Comparison of ENCODE assay signal across 18 cellular contexts in genomic region chr7:98177553-98177952, GRCh38. TPM values are rescaled to one million over a fixed set of nuclear protein-coding genes. Genes with fewer than 3 reads are reported as not detected.
DNase-seq lines count a peak whose midpoint lies in the region; ATAC-seq and TF ChIP-seq lines count a peak whose summit lies in the region.
"Had no signal": no experiment of that assay in that cellular context is flagged by ENCODE, and none has a peak within 500 bp of the region (broad histone marks: within the 10 kb centered on the region; RNA-seq: fewer than 3 reads in every experiment).

No MANE protein-coding gene starts in this region.

- H3K4me3 Mint-ChIP-seq in activated CD4-positive, alpha-beta memory T cell treated with anti-CD3 and anti-CD28 coated beads for 36 hours: no peak overlapping the region

- H3K4me1 Mint-ChIP-seq in activated CD4-positive, alpha-beta memory T cell treated with anti-CD3 and anti-CD28 coated beads for 36 hours (ENCODE audit: low read depth): no peaks in the 10 kb centered on the region

- H3K27ac ChIP-seq in right atrium auricular region: peak overlapping the region; percentile 73 to 79
- H3K27ac ChIP-seq in psoas muscle: peak overlapping the region; percentile 80
- H3K27ac ChIP-seq: 22Rv1; BLaER1 treated with 17β-estradiol and CSF1 and Interleukin-3, amounts not matched to agents 10 nM and 100 nM; SJSA1 had no signal

- H3K4me3 ChIP-seq in right atrium auricular region (no peak overlapping the region), psoas muscle (peak overlapping the region; percentile 56)
- H3K4me3 ChIP-seq: BLaER1 treated with 17β-estradiol and CSF1 and Interleukin-3, amounts not matched to agents 10 nM and 100 nM; GM12878; HAP-1; SJSA1 had no signal

- POLR2A ChIA-PET in activated CD4-positive, alpha-beta memory T cell treated with anti-CD3 and anti-CD28 coated beads for 36 hours (lab: Charles Lee): no interaction called here

- H3K4me1 ChIP-seq in right atrium auricular region (peaks cover 0 to 26% of the 10 kb centered on the region in 2 donors), psoas muscle (peaks cover 45% of the 10 kb centered on the region)
- H3K4me1 ChIP-seq: BLaER1 treated with 17β-estradiol and CSF1 and Interleukin-3, amounts not matched to agents 10 nM and 100 nM; HAP-1; SJSA1 had no signal

- WGBS in psoas muscle, 3 donors: 37 to 76% (median 54%) methylated on average over 6 of the region's 6 CpGs

- no peak for TF ChIP-seq CTCF in right atrium auricular region (IDR thresholded peaks at IDR 0.05)
- no peak for TF ChIP-seq CTCF in psoas muscle (IDR thresholded peaks at IDR 0.05)

- CTCF ChIA-PET in activated CD4-positive, alpha-beta memory T cell treated with anti-CD3 and anti-CD28 coated beads for 36 hours (lab: Charles Lee): interaction anchor here (3.2 to 19.6 kb wide), 2 partner anchors 9 to 157 kb away, joined by 22 to 368 read pairs; no protein-coding TSS in a partner anchor

- peaks cover 2% of the 10 kb centered on the region for H3K36me3 Mint-ChIP-seq in activated CD4-positive, alpha-beta memory T cell treated with anti-CD3 and anti-CD28 coated beads for 36 hours

- no peaks in the 10 kb centered on the region for H3K9me3 ChIP-seq in right atrium auricular region
- no peaks in the 10 kb centered on the region for H3K9me3 ChIP-seq in psoas muscle
- H3K9me3 ChIP-seq: BLaER1 treated with 17β-estradiol and CSF1 and Interleukin-3, amounts not matched to agents 10 nM and 100 nM; HAP-1; SJSA1 had no signal

- H3K27me3 Mint-ChIP-seq in activated CD4-positive, alpha-beta memory T cell treated with anti-CD3 and anti-CD28 coated beads for 36 hours: no peaks in the 10 kb centered on the region

- H3K27ac Mint-ChIP-seq in activated CD4-positive, alpha-beta memory T cell treated with anti-CD3 and anti-CD28 coated beads for 36 hours: no peak overlapping the region

- intact Hi-C loops in psoas muscle (cut with DNase I): loop anchor here (5.0 kb wide), 1 partner anchor 105 kb away; the partner anchor contains the start of gene BRI3 (in 2 of the 2)
- intact Hi-C loops in activated CD4-positive, alpha-beta memory T cell treated with anti-CD3 and anti-CD28 coated beads for 36 hours (cut with micrococcal nuclease): no loop called here

- peaks cover 9% of the 10 kb centered on the region for H3K36me3 ChIP-seq in right atrium auricular region
- peaks cover 0 to 7% of the 10 kb centered on the region in 2 donors for H3K36me3 ChIP-seq in psoas muscle (ENCODE audit: insufficient read depth in 1 of 2, low read depth in 1 of 2)
- H3K36me3 ChIP-seq: SJSA1 had no signal

- peak; percentile 32 to 79 (median 58) for ATAC-seq in psoas muscle
- no peak for ATAC-seq in left lobe of liver
- ATAC-seq: GM12878 had no signal

- DNase-seq in DMS53 (lab: John Stamatoyannopoulos, UW): peak; percentile 83
- DNase-seq in DMS53 treated with DMSO at 0.1 percent for 48 hours (lab: John Stamatoyannopoulos, UW; ENCODE audit: unreplicated experiment): no peak
- no peak for DNase-seq in right atrium auricular region (ENCODE audit: low spot score)
- no peak for DNase-seq in psoas muscle
- DNase-seq in left lobe of liver (ENCODE audit: low spot score): no peak
- DNase-seq in COR-L47 (lab: John Stamatoyannopoulos, UW): no peak
- no peak for DNase-seq in activated CD4-positive, alpha-beta memory T cell treated with anti-CD3 and anti-CD28 coated beads for 36 hours
- no peak for DNase-seq in iPS-NIHi7 (ENCODE audit: extremely low spot score)
- DNase-seq: Karpas-422, MM.1S, NCI-H1105 treated with DMSO at 0.1 percent for 48 hours, NCI-H187 treated with DMSO at 0.1 percent for 48 hours, NCI-H524 had no signal

- no peaks in the 10 kb centered on the region for H3K9me3 Mint-ChIP-seq in activated CD4-positive, alpha-beta memory T cell treated with anti-CD3 and anti-CD28 coated beads for 36 hours

- H3K27me3 ChIP-seq in right atrium auricular region: no peaks in the 10 kb centered on the region
- no peaks in the 10 kb centered on the region for H3K27me3 ChIP-seq in psoas muscle (ENCODE audit: insufficient read depth in 3 of 3, low read length in 2 of 3)
- H3K27me3 ChIP-seq: BLaER1 treated with 17β-estradiol and CSF1 and Interleukin-3, amounts not matched to agents 10 nM and 100 nM; SJSA1 had no signal

RNA-seq across cellular contexts. Expression of gene BHLHA15, which starts 33.7 kb away (rescaled TPM):
- total RNA-seq in right atrium auricular region (under 1 TPM in 1 of 2 donors, not detected in 1; 0.83 TPM), psoas muscle (not detected), left lobe of liver (2.6 TPM)
- polyA plus RNA-seq in psoas muscle: not detected
- under 1 TPM in 1 of 2 experiments, not detected in 1; 0.67 TPM for total RNA-seq in activated CD4-positive, alpha-beta memory T cell treated with anti-CD3 and anti-CD28 coated beads for 36 hours
- total RNA-seq: SJSA1 had no signal
